8 cellular contexts compared by ENCODE assay signal in the genomic region with DNA sequence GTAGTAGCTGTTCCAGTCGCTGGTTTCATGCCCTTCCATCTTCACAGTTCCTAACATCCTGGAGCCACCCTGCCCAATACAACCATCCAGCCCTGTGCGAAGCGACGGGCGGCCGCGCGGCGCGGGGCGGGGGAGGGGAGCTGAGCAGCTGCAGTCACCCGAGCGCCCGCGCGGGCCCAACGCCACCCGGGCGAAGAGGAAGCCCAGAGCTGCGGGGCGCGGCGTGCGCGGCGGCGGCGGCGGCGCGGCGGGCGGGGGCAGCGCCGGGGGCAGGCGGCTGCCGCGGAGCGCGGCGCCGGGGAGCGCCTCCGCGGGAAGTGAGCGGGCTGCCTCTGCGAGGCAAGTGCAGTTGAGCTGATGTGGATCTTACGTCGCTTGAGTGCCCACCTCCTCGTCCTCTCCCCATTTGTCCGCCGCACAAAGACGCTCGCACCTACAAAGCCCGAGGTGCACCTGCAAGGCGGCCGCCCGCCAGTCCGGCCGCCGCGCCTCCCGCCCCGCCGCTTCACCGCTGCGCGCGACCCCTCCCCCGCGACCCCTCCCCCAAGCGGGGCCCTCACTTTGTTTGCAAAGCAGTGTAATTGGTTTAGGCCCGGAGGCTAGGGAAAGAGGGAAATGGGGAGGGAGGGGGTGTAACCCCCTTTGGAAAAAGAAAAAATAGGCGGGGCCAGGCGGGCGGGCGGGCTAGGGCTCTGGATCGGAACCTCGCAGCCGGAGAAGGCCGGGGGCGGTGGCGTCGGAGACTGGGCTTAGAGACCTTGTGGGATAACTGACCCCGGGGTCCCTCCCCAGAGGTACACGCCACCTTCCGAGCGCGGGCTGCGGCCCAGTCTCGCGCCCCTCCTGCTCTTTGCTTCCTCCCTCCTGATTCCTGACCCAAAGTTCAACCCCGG. TPM values are rescaled to one million over a fixed set of nuclear protein-coding genes. Genes with fewer than 3 reads are reported as not detected.
DNase-seq lines count a peak whose midpoint lies in the region; ATAC-seq and TF ChIP-seq lines count a peak whose summit lies in the region.

A gene (minus strand): TSS at position 334 of the 893 bp plus-strand sequence. CDS start 277 bp downstream, at position 57.
A gene with protein sequence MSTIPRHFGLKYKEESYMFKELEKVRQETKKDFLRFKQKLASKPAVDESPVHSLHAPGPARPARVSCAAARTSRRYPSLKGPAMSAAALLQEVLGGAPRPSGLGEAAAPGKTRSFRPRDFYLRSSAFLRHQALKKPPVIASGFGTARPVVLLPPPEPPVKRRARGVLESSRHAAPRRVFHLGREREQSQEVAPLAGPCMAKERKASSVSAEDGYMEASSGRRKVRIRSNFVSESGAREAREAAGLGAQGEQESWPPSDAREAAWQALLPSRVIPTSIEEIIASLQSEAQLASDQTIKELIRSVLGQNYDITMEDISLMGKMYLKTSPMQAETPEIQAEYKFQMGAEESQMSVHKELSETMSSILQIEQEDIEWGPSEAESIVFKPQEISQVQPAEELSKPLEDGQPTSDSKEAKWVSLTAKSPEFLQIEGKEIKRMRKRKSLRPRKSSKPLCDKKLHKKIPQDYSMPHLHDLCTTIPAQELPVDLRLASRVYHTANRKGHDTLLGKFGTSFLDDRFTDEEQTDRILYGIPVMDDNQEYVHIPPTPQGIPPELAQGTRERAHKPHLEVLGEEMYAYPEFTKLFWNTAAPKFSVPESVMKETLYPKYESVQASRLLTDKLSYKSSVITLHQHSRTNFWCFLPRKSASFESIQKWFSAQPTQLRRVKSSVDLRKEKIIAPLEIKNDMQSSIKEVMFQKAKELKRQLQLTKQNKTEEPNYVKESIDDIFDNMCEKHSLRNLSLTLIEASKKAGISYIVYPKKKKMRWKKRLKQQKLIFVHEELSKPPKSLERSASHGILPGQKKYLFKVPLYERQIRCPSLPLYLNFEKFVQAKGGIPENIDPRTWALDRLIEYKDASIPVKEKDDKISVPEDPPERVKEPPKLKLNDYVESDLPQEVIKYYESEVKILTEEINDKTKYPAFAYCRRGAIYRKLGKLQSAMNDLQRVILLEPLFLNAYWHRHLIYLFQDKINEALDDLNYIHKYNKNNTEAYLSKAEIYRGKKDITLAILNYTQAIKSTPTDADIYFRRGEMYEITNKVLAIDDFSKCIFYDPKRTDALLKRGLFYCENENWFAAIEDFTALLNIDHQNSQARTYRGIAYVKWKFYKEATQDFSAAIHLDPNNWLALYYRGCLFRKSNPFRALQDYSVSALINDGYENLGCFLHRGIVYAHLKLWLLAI (N-terminal part only) (plus strand): TSS at position 714 of the 893 bp plus-strand sequence. CDS start 26,436 bp downstream, outside the sequence.

- intact Hi-C loops in IMR-90 (cut with micrococcal nuclease): loop anchor here (1.0 to 5.0 kb wide), 3 partner anchors 112 to 349 kb away; no protein-coding TSS in a partner anchor

- H2BK120ac ChIP-seq in IMR-90 (ENCODE audit: low read depth, low read length): no peak within 1 kb of the TSS

- no peak within 1 kb of the TSS for H3K56ac ChIP-seq in IMR-90 (ENCODE audit: extremely low read depth, insufficient read depth, low read length)

- no peak within 1 kb of the TSS for H3K18ac ChIP-seq in IMR-90 (ENCODE audit: low read depth, low read length)

- H3K9me3 ChIP-seq in IMR-90 (ENCODE audit: control insufficient read depth, insufficient read depth, low read length) (peaks cover 21% of the 10 kb centered on the region), NT2/D1 (ENCODE audit: insufficient read depth, low read length) (no peaks in the 10 kb centered on the region; the same call in 1 of the 2 replicates), mesodermal cell (ENCODE audit: control insufficient read depth, low read length) (no peaks in the 10 kb centered on the region)

- H2BK15ac ChIP-seq in IMR-90 (ENCODE audit: low read depth, low read length): no peak within 1 kb of the TSS

- H2BK20ac ChIP-seq in IMR-90 (ENCODE audit: low read depth, low read length): no peak within 1 kb of the TSS

- H4K91ac ChIP-seq in IMR-90 (ENCODE audit: insufficient read depth, low read depth, low read length): no peak within 1 kb of the TSS

- H3K4me3 ChIP-seq in IMR-90 (ENCODE audit: insufficient read depth, low read depth, low read length): peak within 1 kb of the TSS; percentile 69
- H3K4me3 ChIP-seq in NT2/D1 (ENCODE audit: insufficient read length, low read depth): peak within 1 kb of the TSS; percentile 24
- H3K4me3 ChIP-seq in mesodermal cell (ENCODE audit: extremely low read depth, insufficient read depth, low read length, poor library complexity, severe bottlenecking): peak within 1 kb of the TSS; percentile 27

- BruUV-seq in IMR-90 (replicated peaks; lab: Mats Ljungman, UMichigan): no TSS peak

- H3K9me1 ChIP-seq in IMR-90 (ENCODE audit: insufficient read depth, low read length): 0 out of 2 replicates have a peak, but pooled peaks cover 3% of the 10 kb centered on the region

- peak within 1 kb of the TSS; percentile 34 for H2AK9ac ChIP-seq in IMR-90 (replicated peaks; ENCODE audit: low read depth, low read length, poor library complexity)

- H4K5ac ChIP-seq in IMR-90 (ENCODE audit: low read depth, low read length): no peak within 1 kb of the TSS

- no peaks in the 10 kb centered on the region for H3K79me1 ChIP-seq in IMR-90 (ENCODE audit: low read depth in 1 of 2, low read length in 2 of 2)

- peaks cover 81% of the 10 kb centered on the region for H3K27me3 ChIP-seq in IMR-90 (ENCODE audit: control insufficient read depth, insufficient read depth, low read length)
- H3K27me3 ChIP-seq in NT2/D1 (ENCODE audit: insufficient read depth, insufficient read length): peaks cover 96% of the 10 kb centered on the region

- DNase-seq in COLO668 (lab: John Stamatoyannopoulos, UW; ENCODE audit: unreplicated experiment): peak; percentile 97
- peak; percentile 24 for DNase-seq in IMR-90
- no peak for DNase-seq in NT2/D1 (ENCODE audit: low read depth, low spot score)
- peak; percentile 37 for DNase-seq in dermis blood vessel endothelial cell
- DNase-seq in GM19238 (ENCODE audit: insufficient read length, low spot score): no peak

- H3K9ac ChIP-seq in IMR-90 (ENCODE audit: low read depth, low read length) (no peak within 1 kb of the TSS), NT2/D1 (ENCODE audit: insufficient read length, low read depth) (no peak within 1 kb of the TSS)

- POLR2A ChIA-PET in IMR-90 (lab: Charles Lee; ENCODE audit: unreplicated experiment): interaction anchor here (0.6 kb wide), 1 partner anchor 135 kb away, joined by 4 read pairs; no protein-coding TSS in a partner anchor

- ATAC-seq in IMR-90 (ENCODE audit: low read depth): peak; percentile 78
- no peak for ATAC-seq in HG03280 (IDR thresholded peaks at IDR 0.05; ENCODE audit: unreplicated experiment)
- no peak for ATAC-seq in HG03039 (IDR thresholded peaks at IDR 0.05; ENCODE audit: unreplicated experiment)

- dilution Hi-C loops in IMR-90 (cut with HindIII; ENCODE audit: low sequenced_read_pairs, unreplicated experiment): no loop called here

- H3K27ac ChIP-seq in IMR-90 (ENCODE audit: insufficient read depth, low read length) (no peak within 1 kb of the TSS), mesodermal cell (ENCODE audit: low read depth, low read length, severe bottlenecking) (no peak within 1 kb of the TSS)

- TF ChIP-seq CTCF in IMR-90 (conservative IDR thresholded peaks at IDR 0.05; ENCODE audit: low read depth, low read length): no peak

- H3K4ac ChIP-seq in IMR-90 (ENCODE audit: low read depth, low read length): no peak within 1 kb of the TSS

- H2BK5ac ChIP-seq in IMR-90 (ENCODE audit: low read depth, low read length, poor library complexity, severe bottlenecking): no peak within 1 kb of the TSS

- no peak within 1 kb of the TSS for H3K14ac ChIP-seq in IMR-90 (replicated peaks; ENCODE audit: low read depth, low read length)

- peak within 1 kb of the TSS; percentile 69 for H2AFZ ChIP-seq in IMR-90 (replicated peaks; ENCODE audit: low read length, poor library complexity)

- H3K4me2 ChIP-seq in IMR-90 (ENCODE audit: low read depth, low read length): peak within 1 kb of the TSS; percentile 77

- no peak within 1 kb of the TSS for H2AK5ac ChIP-seq in IMR-90 (ENCODE audit: low read depth, low read length)

- no peak within 1 kb of the TSS for H4K8ac ChIP-seq in IMR-90 (ENCODE audit: low read depth in 2 of 2, low read length in 2 of 2)

- no peak within 1 kb of the TSS; the same call in 1 of the 2 replicates for H3K23ac ChIP-seq in IMR-90 (ENCODE audit: low read depth, low read length)

- in situ Hi-C loops in IMR-90 (cut with MboI; ENCODE audit: low sequenced_read_pairs): no loop called here

- CTCF ChIA-PET in IMR-90 (lab: Yijun Ruan, JAX): interaction anchor here (0.8 to 1.2 kb wide), 2 partner anchors 349 to 358 kb away, joined by 6 to 8 read pairs; no protein-coding TSS in a partner anchor

- TF ChIP-seq RAD21 in IMR-90 (IDR thresholded peaks at IDR 0.05; ENCODE audit: low read length): no peak

- no peaks in the 10 kb centered on the region for H3K36me3 ChIP-seq in IMR-90 (ENCODE audit: control insufficient read depth, insufficient read depth, low read length)
- no peaks in the 10 kb centered on the region for H3K36me3 ChIP-seq in NT2/D1 (ENCODE audit: insufficient read depth, insufficient read length, low read length)
- H3K36me3 ChIP-seq in mesodermal cell (ENCODE audit: control insufficient read depth, insufficient read depth, low read length): no peaks in the 10 kb centered on the region

- H4K20me1 ChIP-seq in IMR-90 (ENCODE audit: insufficient read depth, low read length): no peaks in the 10 kb centered on the region

- WGBS in IMR-90 (ENCODE audit: extremely low coverage in 2 of 2, insufficient read length in 1 of 2), 2 experiments: 5% methylated on average over 13 of the region's 93 CpGs; no CpG with 5 or more reads in 1 of the 2 experiments
- 0 to 1% methylated on average over 44 to 76 of the region's 93 CpGs for WGBS in mesodermal cell (ENCODE audit: insufficient coverage in 2 of 2), 2 experiments

- H3K4me1 ChIP-seq in IMR-90 (ENCODE audit: control insufficient read depth, insufficient read depth, low read length): peaks cover 5% of the 10 kb centered on the region; the same call in 1 of the 2 replicates
- peaks cover 4% of the 10 kb centered on the region for H3K4me1 ChIP-seq in NT2/D1 (ENCODE audit: insufficient read depth, insufficient read length)
- H3K4me1 ChIP-seq in mesodermal cell (ENCODE audit: control insufficient read depth, insufficient read depth, low read length, poor library complexity, severe bottlenecking): peaks cover 4% of the 10 kb centered on the region

- no peak for TF ChIP-seq POLR2A in IMR-90 (IDR thresholded peaks at IDR 0.05; ENCODE audit: low read depth, low read length)

RNA-seq across cellular contexts. Expression of the first gene that starts in this region (rescaled TPM):
- under 0.01 and 0.18 TPM in 2 replicates for total RNA-seq in IMR-90 (2012; rRNA removed)
- 0.09 and 0.31 TPM in 2 replicates for polyA plus RNA-seq in IMR-90 (2012; rRNA removed)
- 0.04 and 0.36 TPM in 2 replicates for polyA plus RNA-seq in IMR-90 (2012; cell fraction: cytosol; rRNA removed)
- 0.30 and 0.38 TPM in 2 replicates for polyA plus RNA-seq in IMR-90 (2012; cell fraction: nucleus; rRNA removed; ENCODE audit: low replicate concordance)
- not detected in 2 replicates for total RNA-seq in dermis blood vessel endothelial cell
- polyA plus RNA-seq in mesodermal cell (2013, experiment 1 of 2): not detected
- not detected for polyA plus RNA-seq in mesodermal cell (2013, experiment 2 of 2)

RNA-seq across cellular contexts. Expression of the second gene that starts in this region (rescaled TPM):
- total RNA-seq in IMR-90 (2012; rRNA removed) (under 0.01 TPM in 2 replicates), dermis blood vessel endothelial cell (not detected in 2 replicates)
- polyA plus RNA-seq in IMR-90 (2012; rRNA removed): 0.12 TPM in 1 of 2 replicates, not detected in the other
- not detected in 2 replicates for polyA plus RNA-seq in IMR-90 (2012; cell fraction: cytosol; rRNA removed)
- polyA plus RNA-seq in IMR-90 (2012; cell fraction: nucleus; rRNA removed; ENCODE audit: low replicate concordance): 0.04 and 0.07 TPM in 2 replicates
- not detected for polyA plus RNA-seq in mesodermal cell (2013, experiment 1 of 2)
- polyA plus RNA-seq in mesodermal cell (2013, experiment 2 of 2): 0.30 TPM

Comparison
In these comparisons a context has a peak if more than half of its experiments do, and no peak if none do; other contexts are left out.
1. Peak in DNase-seq, ATAC-seq, H3K4me3 ChIP-seq and H3K4me2 ChIP-seq in IMR-90; RNA of the genes that start here not detected or under 1 TPM.
2. Peak in DNase-seq in dermis blood vessel endothelial cell; RNA of the genes that start here not detected or under 1 TPM.